8 cellular contexts compared by ENCODE assay signal in genomic region chr1:22710688-22711024, GRCh38.
DNase-seq lines count a peak whose midpoint lies in the region; TF ChIP-seq lines count a peak whose summit lies in the region.

Gene EPHB2, plus strand, starts transcription at chr1:22710839. Its CDS starts 144 bp downstream, at chr1:22710983.

- H3K36me3 Mint-ChIP-seq in activated naive CD4-positive, alpha-beta T cell treated with anti-CD3 and anti-CD28 coated beads, Interleukin-2, amount 10 ng/mL, durations not matched to agents 7 days and 5 days, result no peaks in the 10 kb centered on the region

- H3K79me2 ChIP-seq in parathyroid adenoma, result no peaks in the 10 kb centered on the region
- no peaks in the 10 kb centered on the region for H3K79me2 ChIP-seq in MM.1S (ENCODE audit: low read length)

- H2AFZ ChIP-seq in parathyroid adenoma (peak within 1 kb of the TSS; percentile 50), MM.1S (ENCODE audit: low read length) (no peak within 1 kb of the TSS)

- no peak for TF ChIP-seq POLR2A in NB4 (IDR thresholded peaks at IDR 0.05; ENCODE audit: extremely low read depth, insufficient read length)

- no peaks in the 10 kb centered on the region for H3K9me3 ChIP-seq in parathyroid adenoma (ENCODE audit: control insufficient read depth, low read length)
- H3K9me3 ChIP-seq in MM.1S (replicated peaks; ENCODE audit: insufficient read depth, low read length), result no peaks in the 10 kb centered on the region

- no peak for TF ChIP-seq CTCF in NB4 (IDR thresholded peaks at IDR 0.05; ENCODE audit: low read depth, low read length)
- no peak for TF ChIP-seq CTCF in parathyroid adenoma (IDR thresholded peaks at IDR 0.05)
- TF ChIP-seq CTCF in MM.1S (IDR thresholded peaks at IDR 0.05; ENCODE audit: low read length), result no peak

- H3K27me3 Mint-ChIP-seq in activated naive CD4-positive, alpha-beta T cell treated with anti-CD3 and anti-CD28 coated beads, Interleukin-2, amount 10 ng/mL, durations not matched to agents 7 days and 5 days, result peaks cover 73% of the 10 kb centered on the region

- CTCF ChIA-PET in activated naive CD4-positive, alpha-beta T cell treated with anti-CD3 and anti-CD28 coated beads, Interleukin-2, amount 10 ng/mL, durations not matched to agents 7 days and 5 days (lab: Charles Lee), result no interaction called here

- DNase-seq in NCI-H1417 (lab: John Stamatoyannopoulos, UW) (peak; percentile 52 to 65 (median 63)), NCI-H1417 treated with DMSO at 0.1 percent for 48 hours (lab: John Stamatoyannopoulos, UW) (no peak), NB4 (ENCODE audit: low read depth) (peak; percentile 55), head of caudate nucleus (peak; percentile 23 to 90 (median 74)), MM.1S (no peak), AML-193 (lab: John Stamatoyannopoulos, UW) (no peak)
- peak; percentile 28 for DNase-seq in activated naive CD4-positive, alpha-beta T cell treated with anti-CD3 and anti-CD28 coated beads, Interleukin-2, amount 10 ng/mL, durations not matched to agents 7 days and 5 days

- no peaks in the 10 kb centered on the region for H3K9me3 Mint-ChIP-seq in activated naive CD4-positive, alpha-beta T cell treated with anti-CD3 and anti-CD28 coated beads, Interleukin-2, amount 10 ng/mL, durations not matched to agents 7 days and 5 days

- intact Hi-C loops in head of caudate nucleus (cut with DNase I), result no loop called here

- no peak within 1 kb of the TSS for H3K27ac Mint-ChIP-seq in activated naive CD4-positive, alpha-beta T cell treated with anti-CD3 and anti-CD28 coated beads, Interleukin-2, amount 10 ng/mL, durations not matched to agents 7 days and 5 days

- no peaks in the 10 kb centered on the region for H3K9me2 ChIP-seq in MM.1S (replicated peaks; ENCODE audit: insufficient read depth, low read length)

- H4K20me1 ChIP-seq in MM.1S (ENCODE audit: insufficient read depth, low read length), result no peaks in the 10 kb centered on the region

- H3F3A ChIP-seq in MM.1S (ENCODE audit: insufficient read depth, low read length), result no peaks in the 10 kb centered on the region

- H3K4me3 ChIP-seq in NB4 (ENCODE audit: low read depth, low read length) (no peak within 1 kb of the TSS), parathyroid adenoma (ENCODE audit: low read depth, low read length) (peak within 1 kb of the TSS; percentile 46), MM.1S (ENCODE audit: low read length) (no peak within 1 kb of the TSS)

- no peak within 1 kb of the TSS for H3K4me3 Mint-ChIP-seq in activated naive CD4-positive, alpha-beta T cell treated with anti-CD3 and anti-CD28 coated beads, Interleukin-2, amount 10 ng/mL, durations not matched to agents 7 days and 5 days

- H3K4me1 Mint-ChIP-seq in activated naive CD4-positive, alpha-beta T cell treated with anti-CD3 and anti-CD28 coated beads, Interleukin-2, amount 10 ng/mL, durations not matched to agents 7 days and 5 days, result peaks cover 5% of the 10 kb centered on the region

- H3K4me2 ChIP-seq in parathyroid adenoma (ENCODE audit: low read length) (peak within 1 kb of the TSS; percentile 71), MM.1S (ENCODE audit: low read depth, low read length) (no peak within 1 kb of the TSS)

- no peak within 1 kb of the TSS for H3K9ac ChIP-seq in parathyroid adenoma
- H3K9ac ChIP-seq in MM.1S (ENCODE audit: low read length), result no peak within 1 kb of the TSS

- H3K4me1 ChIP-seq in parathyroid adenoma (no peaks in the 10 kb centered on the region), MM.1S (ENCODE audit: low read length) (no peaks in the 10 kb centered on the region)

- no peaks in the 10 kb centered on the region for H3K36me3 ChIP-seq in parathyroid adenoma (ENCODE audit: control insufficient read depth, insufficient read depth, low read length)
- no peaks in the 10 kb centered on the region for H3K36me3 ChIP-seq in MM.1S (replicated peaks; ENCODE audit: insufficient read depth, low read length)

- no peaks in the 10 kb centered on the region for H3K27me3 ChIP-seq in parathyroid adenoma (ENCODE audit: control insufficient read depth, insufficient read depth, low read length)
- peaks cover 82% of the 10 kb centered on the region for H3K27me3 ChIP-seq in MM.1S (replicated peaks; ENCODE audit: insufficient read depth, low read length)

- H3K27ac ChIP-seq in parathyroid adenoma (no peak within 1 kb of the TSS), MM.1S (ENCODE audit: low read length) (no peak within 1 kb of the TSS)

Comparison
In these comparisons a context has a peak if more than half of its experiments do, and no peak if none do; other contexts are left out.
1. DNase-seq: peak in NCI-H1417 (3 of 3), NB4 (single experiment), activated naive CD4-positive, alpha-beta T cell treated with anti-CD3 and anti-CD28 coated beads, Interleukin-2, amount 10 ng/mL, durations not matched to agents 7 days and 5 days (single experiment) and head of caudate nucleus (42 of 42); none in NCI-H1417 treated with DMSO at 0.1 percent for 48 hours (single experiment), MM.1S (single experiment) and AML-193 (0 of 2).